In the genomic region with DNA sequence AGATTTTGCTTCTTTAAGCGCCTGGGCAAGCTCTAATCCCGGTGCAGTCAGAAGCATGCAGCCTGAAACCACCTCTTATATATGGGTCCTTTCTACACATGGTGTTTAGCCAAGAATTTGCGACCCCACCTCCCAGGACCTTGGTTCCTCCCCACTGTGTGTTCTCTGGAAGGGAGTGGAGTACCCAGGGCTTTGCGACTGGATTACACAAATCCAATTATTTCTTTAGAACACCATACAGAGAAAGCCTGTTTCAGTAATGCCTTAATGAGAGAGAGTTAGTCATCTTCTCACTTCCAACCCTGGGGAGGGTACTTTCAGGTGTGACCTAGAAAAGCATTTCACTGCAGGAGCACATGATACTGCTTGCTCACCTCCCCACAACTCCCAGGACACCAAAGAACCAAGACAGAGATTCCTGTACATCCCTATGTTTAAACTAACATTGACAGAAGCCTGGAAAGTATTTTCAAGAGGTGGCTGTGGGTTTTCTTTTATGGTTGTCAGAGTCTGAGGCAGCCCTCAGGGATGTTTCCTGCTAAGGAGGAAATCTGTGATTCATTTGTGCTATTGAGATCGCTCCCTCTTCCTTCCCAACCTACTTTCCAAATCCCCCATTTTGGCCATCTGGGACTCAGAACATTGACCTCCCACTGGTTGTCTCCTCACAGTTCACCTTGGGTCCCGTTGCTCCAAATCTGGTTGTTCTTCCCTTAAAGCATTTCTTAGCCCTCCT, we compare ENCODE assay signal across 1 cellular context.
TF ChIP-seq lines count a peak whose summit lies in the region.

A gene with protein sequence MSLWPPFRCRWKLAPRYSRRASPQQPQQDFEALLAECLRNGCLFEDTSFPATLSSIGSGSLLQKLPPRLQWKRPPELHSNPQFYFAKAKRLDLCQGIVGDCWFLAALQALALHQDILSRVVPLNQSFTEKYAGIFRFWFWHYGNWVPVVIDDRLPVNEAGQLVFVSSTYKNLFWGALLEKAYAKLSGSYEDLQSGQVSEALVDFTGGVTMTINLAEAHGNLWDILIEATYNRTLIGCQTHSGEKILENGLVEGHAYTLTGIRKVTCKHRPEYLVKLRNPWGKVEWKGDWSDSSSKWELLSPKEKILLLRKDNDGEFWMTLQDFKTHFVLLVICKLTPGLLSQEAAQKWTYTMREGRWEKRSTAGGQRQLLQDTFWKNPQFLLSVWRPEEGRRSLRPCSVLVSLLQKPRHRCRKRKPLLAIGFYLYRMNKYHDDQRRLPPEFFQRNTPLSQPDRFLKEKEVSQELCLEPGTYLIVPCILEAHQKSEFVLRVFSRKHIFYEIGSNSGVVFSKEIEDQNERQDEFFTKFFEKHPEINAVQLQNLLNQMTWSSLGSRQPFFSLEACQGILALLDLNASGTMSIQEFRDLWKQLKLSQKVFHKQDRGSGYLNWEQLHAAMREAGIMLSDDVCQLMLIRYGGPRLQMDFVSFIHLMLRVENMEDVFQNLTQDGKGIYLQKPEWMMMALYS (minus strand): TSS at position 51 of the 736 bp plus-strand sequence. CDS start 12,068 bp downstream, outside the sequence.

TF ChIP-seq in HEK293, 187 proteins besides CTCF, POLR2A, EP300 and RAD21 (continued from another document):
- TF ChIP-seq REST (tag by site-specific recombination; IDR thresholded peaks at IDR 0.05) (no peak), YY2 (tag by site-specific recombination; IDR thresholded peaks at IDR 0.05) (no peak), ZNF423 (tag by site-specific recombination; IDR thresholded peaks at IDR 0.05) (no peak)
